Comparison of ENCODE assay signal across 2 cellular contexts in the genomic region with DNA sequence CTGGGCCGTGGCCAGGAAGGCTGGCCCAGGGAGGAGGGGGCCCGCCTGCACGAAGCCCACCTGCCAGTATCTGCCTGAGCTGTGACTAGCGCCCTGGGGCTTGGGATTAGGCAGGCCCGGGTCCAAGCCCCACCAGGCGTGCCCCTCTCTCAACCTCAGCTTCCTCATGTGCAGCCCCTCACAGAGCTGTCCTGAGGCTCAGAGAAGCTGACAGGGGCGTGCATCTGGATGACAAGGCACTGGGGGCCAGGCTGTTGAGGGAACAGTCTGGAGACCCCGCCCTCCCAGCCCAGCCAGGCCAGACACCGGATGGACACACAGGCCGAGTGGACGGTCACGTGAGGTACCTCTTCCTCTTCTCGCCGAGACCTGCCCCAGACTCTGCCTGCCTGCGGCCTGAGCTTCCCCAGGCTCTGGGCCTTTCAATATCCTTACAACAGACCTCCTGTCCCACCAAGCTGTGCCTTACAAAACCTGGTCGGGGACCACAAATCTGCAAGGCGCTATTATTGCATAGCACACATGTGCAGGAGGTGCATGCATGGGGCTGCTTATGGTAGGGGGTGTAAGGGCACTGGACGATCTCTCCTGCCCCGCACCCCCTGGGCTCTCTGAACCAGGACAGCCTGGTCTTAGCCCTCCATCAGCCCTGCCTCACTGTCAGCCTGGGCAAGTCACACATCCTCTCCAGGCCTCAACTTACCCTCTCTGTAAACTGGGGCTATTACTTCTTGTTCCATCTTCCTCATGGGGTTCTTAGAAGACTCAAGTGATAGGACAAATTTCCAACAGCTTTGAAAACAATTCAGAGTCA.
TF ChIP-seq lines count a peak whose summit lies in the region.

No MANE protein-coding gene starts in this region.

TF ChIP-seq in SK-N-SH, 30 proteins besides CTCF, POLR2A, EP300 and RAD21 (continued from another document):
- TF ChIP-seq, protein P1, sequence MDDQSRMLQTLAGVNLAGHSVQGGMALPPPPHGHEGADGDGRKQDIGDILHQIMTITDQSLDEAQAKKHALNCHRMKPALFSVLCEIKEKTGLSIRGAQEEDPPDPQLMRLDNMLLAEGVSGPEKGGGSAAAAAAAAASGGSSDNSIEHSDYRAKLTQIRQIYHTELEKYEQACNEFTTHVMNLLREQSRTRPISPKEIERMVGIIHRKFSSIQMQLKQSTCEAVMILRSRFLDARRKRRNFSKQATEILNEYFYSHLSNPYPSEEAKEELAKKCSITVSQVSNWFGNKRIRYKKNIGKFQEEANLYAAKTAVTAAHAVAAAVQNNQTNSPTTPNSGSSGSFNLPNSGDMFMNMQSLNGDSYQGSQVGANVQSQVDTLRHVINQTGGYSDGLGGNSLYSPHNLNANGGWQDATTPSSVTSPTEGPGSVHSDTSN (IDR thresholded peaks at IDR 0.05): no peak
- TF ChIP-seq TAF1 (IDR thresholded peaks at IDR 0.05; ENCODE audit: borderline replicate concordance, low read depth, low read length) (no peak), FOSL2 (IDR thresholded peaks at IDR 0.05; ENCODE audit: borderline replicate concordance, low read depth) (no peak), RFX5 (IDR thresholded peaks at IDR 0.05; ENCODE audit: low read length) (no peak)
- TF ChIP-seq, protein P2, sequence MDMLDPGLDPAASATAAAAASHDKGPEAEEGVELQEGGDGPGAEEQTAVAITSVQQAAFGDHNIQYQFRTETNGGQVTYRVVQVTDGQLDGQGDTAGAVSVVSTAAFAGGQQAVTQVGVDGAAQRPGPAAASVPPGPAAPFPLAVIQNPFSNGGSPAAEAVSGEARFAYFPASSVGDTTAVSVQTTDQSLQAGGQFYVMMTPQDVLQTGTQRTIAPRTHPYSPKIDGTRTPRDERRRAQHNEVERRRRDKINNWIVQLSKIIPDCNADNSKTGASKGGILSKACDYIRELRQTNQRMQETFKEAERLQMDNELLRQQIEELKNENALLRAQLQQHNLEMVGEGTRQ (IDR thresholded peaks at IDR 0.05; ENCODE audit: borderline replicate concordance, low read depth, low read length): no peak
TF ChIP-seq in SK-N-SH: peak in this region for 0.

TF ChIP-seq in SK-N-SH treated with all-trans-retinoic acid at 6 μM for 48 hours, 23 proteins besides CTCF, POLR2A, EP300 and RAD21 (continued from another document):
- TF ChIP-seq, protein P3, sequence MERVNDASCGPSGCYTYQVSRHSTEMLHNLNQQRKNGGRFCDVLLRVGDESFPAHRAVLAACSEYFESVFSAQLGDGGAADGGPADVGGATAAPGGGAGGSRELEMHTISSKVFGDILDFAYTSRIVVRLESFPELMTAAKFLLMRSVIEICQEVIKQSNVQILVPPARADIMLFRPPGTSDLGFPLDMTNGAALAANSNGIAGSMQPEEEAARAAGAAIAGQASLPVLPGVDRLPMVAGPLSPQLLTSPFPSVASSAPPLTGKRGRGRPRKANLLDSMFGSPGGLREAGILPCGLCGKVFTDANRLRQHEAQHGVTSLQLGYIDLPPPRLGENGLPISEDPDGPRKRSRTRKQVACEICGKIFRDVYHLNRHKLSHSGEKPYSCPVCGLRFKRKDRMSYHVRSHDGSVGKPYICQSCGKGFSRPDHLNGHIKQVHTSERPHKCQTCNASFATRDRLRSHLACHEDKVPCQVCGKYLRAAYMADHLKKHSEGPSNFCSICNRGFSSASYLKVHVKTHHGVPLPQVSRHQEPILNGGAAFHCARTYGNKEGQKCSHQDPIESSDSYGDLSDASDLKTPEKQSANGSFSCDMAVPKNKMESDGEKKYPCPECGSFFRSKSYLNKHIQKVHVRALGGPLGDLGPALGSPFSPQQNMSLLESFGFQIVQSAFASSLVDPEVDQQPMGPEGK (CRISPR knock-in tag; IDR thresholded peaks at IDR 0.05; ENCODE audit: borderline replicate concordance): no peak
